Comparison of ENCODE assay signal across 2 cellular contexts in genomic region chr1:230792691-230793462, GRCh38.
TF ChIP-seq lines count a peak whose summit lies in the region.

No MANE protein-coding gene starts in this region.

TF ChIP-seq in HCT116, 20 proteins besides CTCF, POLR2A, EP300 and RAD21:
- no peak for TF ChIP-seq SIN3A (IDR thresholded peaks at IDR 0.05; ENCODE audit: low read depth)
- no peak for TF ChIP-seq CEBPB (IDR thresholded peaks at IDR 0.05; ENCODE audit: low read depth)
- TF ChIP-seq ZFX (IDR thresholded peaks at IDR 0.05): no peak
- no peak for TF ChIP-seq REST (IDR thresholded peaks at IDR 0.05; ENCODE audit: low read depth)
- no peak for TF ChIP-seq EZH2phosphoT487 (IDR thresholded peaks at IDR 0.05; ENCODE audit: borderline replicate concordance)
- TF ChIP-seq YY1 (IDR thresholded peaks at IDR 0.05; ENCODE audit: extremely low read depth, insufficient replicate concordance, low read depth, low read length): no peak
- no peak for TF ChIP-seq ZNF274 (IDR thresholded peaks at IDR 0.05; ENCODE audit: low read depth, low read length)
- no peak for TF ChIP-seq JUND (IDR thresholded peaks at IDR 0.05)
- TF ChIP-seq EZH2 (IDR thresholded peaks at IDR 0.05): no peak
- no peak for TF ChIP-seq MAX (IDR thresholded peaks at IDR 0.05)
- no peak for TF ChIP-seq FOSL1 (IDR thresholded peaks at IDR 0.05; ENCODE audit: low read depth)
- TF ChIP-seq ATF3 (IDR thresholded peaks at IDR 0.05): no peak
- no peak for TF ChIP-seq TCF7L2 (IDR thresholded peaks at IDR 0.05; ENCODE audit: borderline replicate concordance, extremely low read depth, insufficient read depth, insufficient read length)
- TF ChIP-seq, protein P1, sequence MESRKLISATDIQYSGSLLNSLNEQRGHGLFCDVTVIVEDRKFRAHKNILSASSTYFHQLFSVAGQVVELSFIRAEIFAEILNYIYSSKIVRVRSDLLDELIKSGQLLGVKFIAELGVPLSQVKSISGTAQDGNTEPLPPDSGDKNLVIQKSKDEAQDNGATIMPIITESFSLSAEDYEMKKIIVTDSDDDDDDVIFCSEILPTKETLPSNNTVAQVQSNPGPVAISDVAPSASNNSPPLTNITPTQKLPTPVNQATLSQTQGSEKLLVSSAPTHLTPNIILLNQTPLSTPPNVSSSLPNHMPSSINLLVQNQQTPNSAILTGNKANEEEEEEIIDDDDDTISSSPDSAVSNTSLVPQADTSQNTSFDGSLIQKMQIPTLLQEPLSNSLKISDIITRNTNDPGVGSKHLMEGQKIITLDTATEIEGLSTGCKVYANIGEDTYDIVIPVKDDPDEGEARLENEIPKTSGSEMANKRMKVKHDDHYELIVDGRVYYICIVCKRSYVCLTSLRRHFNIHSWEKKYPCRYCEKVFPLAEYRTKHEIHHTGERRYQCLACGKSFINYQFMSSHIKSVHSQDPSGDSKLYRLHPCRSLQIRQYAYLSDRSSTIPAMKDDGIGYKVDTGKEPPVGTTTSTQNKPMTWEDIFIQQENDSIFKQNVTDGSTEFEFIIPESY (IDR thresholded peaks at IDR 0.05; ENCODE audit: extremely low read depth, insufficient replicate concordance, low read length): no peak
- TF ChIP-seq ELF1 (IDR thresholded peaks at IDR 0.05; ENCODE audit: borderline replicate concordance, low read depth): no peak
- no peak for TF ChIP-seq CBX3 (IDR thresholded peaks at IDR 0.05; ENCODE audit: low read depth)

TF ChIP-seq in HepG2, 621 proteins besides CTCF, POLR2A, EP300 and RAD21:
- TF ChIP-seq ZNF75D (CRISPR knock-in tag; IDR thresholded peaks at IDR 0.05; ENCODE audit: borderline replicate concordance) (no peak), ZNF772 (CRISPR knock-in tag; IDR thresholded peaks at IDR 0.05) (no peak), SMC3 (IDR thresholded peaks at IDR 0.05; ENCODE audit: low read length) (peak; percentile 75), ZNF274 (CRISPR knock-in tag; IDR thresholded peaks at IDR 0.05) (0 out of 2 replicates have a peak, but pooled peaks have one; percentile 31), STAG1 (CRISPR knock-in tag; IDR thresholded peaks at IDR 0.05) (peak; percentile 87), ZNF547 (CRISPR knock-in tag; IDR thresholded peaks at IDR 0.05) (no peak)
- TF ChIP-seq, protein P2, sequence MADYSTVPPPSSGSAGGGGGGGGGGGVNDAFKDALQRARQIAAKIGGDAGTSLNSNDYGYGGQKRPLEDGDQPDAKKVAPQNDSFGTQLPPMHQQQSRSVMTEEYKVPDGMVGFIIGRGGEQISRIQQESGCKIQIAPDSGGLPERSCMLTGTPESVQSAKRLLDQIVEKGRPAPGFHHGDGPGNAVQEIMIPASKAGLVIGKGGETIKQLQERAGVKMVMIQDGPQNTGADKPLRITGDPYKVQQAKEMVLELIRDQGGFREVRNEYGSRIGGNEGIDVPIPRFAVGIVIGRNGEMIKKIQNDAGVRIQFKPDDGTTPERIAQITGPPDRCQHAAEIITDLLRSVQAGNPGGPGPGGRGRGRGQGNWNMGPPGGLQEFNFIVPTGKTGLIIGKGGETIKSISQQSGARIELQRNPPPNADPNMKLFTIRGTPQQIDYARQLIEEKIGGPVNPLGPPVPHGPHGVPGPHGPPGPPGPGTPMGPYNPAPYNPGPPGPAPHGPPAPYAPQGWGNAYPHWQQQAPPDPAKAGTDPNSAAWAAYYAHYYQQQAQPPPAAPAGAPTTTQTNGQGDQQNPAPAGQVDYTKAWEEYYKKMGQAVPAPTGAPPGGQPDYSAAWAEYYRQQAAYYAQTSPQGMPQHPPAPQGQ (CRISPR knock-in tag; IDR thresholded peaks at IDR 0.05; ENCODE audit: borderline replicate concordance): no peak
